Comparison of ENCODE assay signal across 17 cellular contexts in the genomic region with DNA sequence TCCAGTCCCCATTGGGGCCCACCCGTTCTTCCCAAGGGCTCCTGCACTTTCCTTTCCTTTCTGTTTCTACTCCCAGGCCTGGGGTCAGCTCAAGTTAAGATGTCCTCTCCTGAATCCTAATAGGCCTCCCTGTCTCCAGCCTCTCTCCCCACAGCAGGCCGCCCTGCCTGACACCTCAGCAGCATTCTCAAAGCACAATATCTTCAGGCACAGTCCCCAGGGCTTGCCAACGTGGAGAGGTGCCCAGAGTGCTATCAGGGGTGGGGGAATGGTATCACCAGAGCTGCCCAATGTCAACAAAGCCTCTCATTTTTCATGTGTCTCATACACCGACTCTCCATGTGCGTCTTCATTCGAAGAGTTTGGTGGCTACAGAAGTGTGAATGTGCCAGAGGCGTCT.
DNase-seq lines count a peak whose midpoint lies in the region; ATAC-seq and TF ChIP-seq lines count a peak whose summit lies in the region.
"Had no signal": no experiment of that assay in that cellular context is flagged by ENCODE, and none has a peak within 500 bp of the region (broad histone marks: within the 10 kb centered on the region; RNA-seq: fewer than 3 reads in every experiment).

No MANE protein-coding gene starts in this region.

- H3K4me1 Mint-ChIP-seq in WTC11 = peaks cover 91% of the 10 kb centered on the region
- peaks cover 33% of the 10 kb centered on the region for H3K4me1 Mint-ChIP-seq in neural progenitor cell

- DNase-seq in HL-60 (ENCODE audit: low read depth in 1 of 2, low spot score in 1 of 2) (no peak), WTC11 (ENCODE audit: low spot score) (no peak), right atrium auricular region (ENCODE audit: low spot score) (no peak), neural progenitor cell (ENCODE audit: low spot score) (no peak), NCI-H1417 (lab: John Stamatoyannopoulos, UW) (no peak), medulla oblongata (ENCODE audit: extremely low spot score) (no peak), SK-N-DZ (ENCODE audit: low spot score) (no peak), RPMI8226 (no peak)
- DNase-seq: activated naive CD8-positive, alpha-beta T cell treated with anti-CD3 and anti-CD28 coated beads for 36 hours; CD8-positive, alpha-beta T cell; DMS153; NCI-H2029; NCI-H510A treated with DMSO at 0.1 percent for 48 hours; stimulated activated naive CD4-positive, alpha-beta T cell had no signal

- peaks cover 0 to 27% of the 10 kb centered on the region in 2 donors for H3K4me1 ChIP-seq in right atrium auricular region
- H3K4me1 ChIP-seq in neural progenitor cell = peaks cover 27% of the 10 kb centered on the region
- H3K4me1 ChIP-seq: tibial nerve had no signal

- H3K27me3 ChIP-seq in HL-60 (ENCODE audit: insufficient read depth, poor library complexity, severe bottlenecking) (no peaks in the 10 kb centered on the region), right atrium auricular region (no peaks in the 10 kb centered on the region), neural progenitor cell (no peaks in the 10 kb centered on the region)
- H3K27me3 ChIP-seq: tibial nerve had no signal

- H3K27me3 Mint-ChIP-seq in WTC11 (ENCODE audit: low read depth) (no peaks in the 10 kb centered on the region), neural progenitor cell (ENCODE audit: insufficient read depth, low read depth) (no peaks in the 10 kb centered on the region)
- H3K27me3 Mint-ChIP-seq: activated naive CD8-positive, alpha-beta T cell treated with anti-CD3 and anti-CD28 coated beads for 36 hours had no signal

- peak; percentile 8 for ATAC-seq in WTC11
- ATAC-seq: CD8-positive, alpha-beta T cell had no signal

- no peaks in the 10 kb centered on the region for H3K9me3 Mint-ChIP-seq in WTC11
- no peaks in the 10 kb centered on the region for H3K9me3 Mint-ChIP-seq in neural progenitor cell
- H3K9me3 Mint-ChIP-seq: activated naive CD8-positive, alpha-beta T cell treated with anti-CD3 and anti-CD28 coated beads for 36 hours; activated T-helper 1 cell treated with anti-CD3 and anti-CD28 coated beads, Interleukin-12 subunit alpha, Interleukin-12 subunit beta, Interleukin-2, Interleukin-4 antibody, amounts not matched to agents 30 ng/mL and 10 ng/mL and 1 ng/mL, durations not matched to agents 14 hours and 24 hours and 36 hours; CD8-positive, alpha-beta T cell had no signal

- H3K4me3 ChIP-seq in HL-60 (replicated peaks; ENCODE audit: insufficient read depth, low read length) = no peak overlapping the region
- no peak overlapping the region for H3K4me3 ChIP-seq in right atrium auricular region
- no peak overlapping the region for H3K4me3 ChIP-seq in neural progenitor cell
- H3K4me3 ChIP-seq: lung, tibial nerve had no signal

- POLR2A ChIA-PET in WTC11 (lab: Charles Lee) = no interaction called here

- H3K4me3 Mint-ChIP-seq in WTC11 (peak overlapping the region; percentile 2), neural progenitor cell (no peak overlapping the region)
- H3K4me3 Mint-ChIP-seq: activated naive CD8-positive, alpha-beta T cell treated with anti-CD3 and anti-CD28 coated beads for 36 hours; activated T-helper 1 cell treated with anti-CD3 and anti-CD28 coated beads, Interleukin-12 subunit alpha, Interleukin-12 subunit beta, Interleukin-2, Interleukin-4 antibody, amounts not matched to agents 30 ng/mL and 10 ng/mL and 1 ng/mL, durations not matched to agents 14 hours and 24 hours and 36 hours; CD8-positive, alpha-beta T cell had no signal

- H3K27ac ChIP-seq in HL-60 (replicated peaks) = peak overlapping the region; percentile 63; the same call in 1 of the 2 replicates
- H3K27ac ChIP-seq in right atrium auricular region = peak overlapping the region; percentile 28 to 31
- no peak overlapping the region for H3K27ac ChIP-seq in neural progenitor cell
- H3K27ac ChIP-seq: tibial nerve had no signal

- H3K36me3 Mint-ChIP-seq in WTC11 = peaks cover 31% of the 10 kb centered on the region
- H3K36me3 Mint-ChIP-seq in neural progenitor cell = peaks cover 4% of the 10 kb centered on the region

- H2AFZ ChIP-seq in neural progenitor cell (replicated peaks) = no peak overlapping the region

- H3K36me3 ChIP-seq in right atrium auricular region = peaks cover 4% of the 10 kb centered on the region
- H3K36me3 ChIP-seq in neural progenitor cell = no peaks in the 10 kb centered on the region

- peak overlapping the region; percentile 47 for H3K4me2 ChIP-seq in neural progenitor cell

- H3F3A ChIP-seq in neural progenitor cell (ENCODE audit: low read depth) = peaks cover 12% of the 10 kb centered on the region

- H3K9me3 ChIP-seq in right atrium auricular region = no peaks in the 10 kb centered on the region
- H3K9me3 ChIP-seq in neural progenitor cell (ENCODE audit: low read depth) = no peaks in the 10 kb centered on the region
- H3K9me3 ChIP-seq: tibial nerve had no signal

- no peak for TF ChIP-seq CTCF in HL-60 (IDR thresholded peaks at IDR 0.05; ENCODE audit: insufficient read depth, low read length)
- TF ChIP-seq CTCF in WTC11 (IDR thresholded peaks at IDR 0.05) = no peak
- TF ChIP-seq CTCF in right atrium auricular region (IDR thresholded peaks at IDR 0.05) = no peak
- no peak for TF ChIP-seq CTCF in neural progenitor cell (IDR thresholded peaks at IDR 0.05)

- H4K20me1 ChIP-seq in neural progenitor cell (ENCODE audit: low read depth) = peaks cover 51% of the 10 kb centered on the region

- peak overlapping the region; percentile 96 for H3K27ac Mint-ChIP-seq in WTC11
- peak overlapping the region; percentile 44 for H3K27ac Mint-ChIP-seq in neural progenitor cell
- H3K27ac Mint-ChIP-seq: activated naive CD8-positive, alpha-beta T cell treated with anti-CD3 and anti-CD28 coated beads for 36 hours had no signal

- H3K79me2 ChIP-seq in neural progenitor cell (ENCODE audit: low read depth) = peaks cover 14% of the 10 kb centered on the region

- no peak overlapping the region for H3K9ac ChIP-seq in neural progenitor cell

- CTCF ChIA-PET in WTC11 (lab: Charles Lee) = no interaction called here

TF ChIP-seq in WTC11, 78 proteins besides CTCF, POLR2A, EP300 and RAD21:
- TF ChIP-seq, protein P1, sequence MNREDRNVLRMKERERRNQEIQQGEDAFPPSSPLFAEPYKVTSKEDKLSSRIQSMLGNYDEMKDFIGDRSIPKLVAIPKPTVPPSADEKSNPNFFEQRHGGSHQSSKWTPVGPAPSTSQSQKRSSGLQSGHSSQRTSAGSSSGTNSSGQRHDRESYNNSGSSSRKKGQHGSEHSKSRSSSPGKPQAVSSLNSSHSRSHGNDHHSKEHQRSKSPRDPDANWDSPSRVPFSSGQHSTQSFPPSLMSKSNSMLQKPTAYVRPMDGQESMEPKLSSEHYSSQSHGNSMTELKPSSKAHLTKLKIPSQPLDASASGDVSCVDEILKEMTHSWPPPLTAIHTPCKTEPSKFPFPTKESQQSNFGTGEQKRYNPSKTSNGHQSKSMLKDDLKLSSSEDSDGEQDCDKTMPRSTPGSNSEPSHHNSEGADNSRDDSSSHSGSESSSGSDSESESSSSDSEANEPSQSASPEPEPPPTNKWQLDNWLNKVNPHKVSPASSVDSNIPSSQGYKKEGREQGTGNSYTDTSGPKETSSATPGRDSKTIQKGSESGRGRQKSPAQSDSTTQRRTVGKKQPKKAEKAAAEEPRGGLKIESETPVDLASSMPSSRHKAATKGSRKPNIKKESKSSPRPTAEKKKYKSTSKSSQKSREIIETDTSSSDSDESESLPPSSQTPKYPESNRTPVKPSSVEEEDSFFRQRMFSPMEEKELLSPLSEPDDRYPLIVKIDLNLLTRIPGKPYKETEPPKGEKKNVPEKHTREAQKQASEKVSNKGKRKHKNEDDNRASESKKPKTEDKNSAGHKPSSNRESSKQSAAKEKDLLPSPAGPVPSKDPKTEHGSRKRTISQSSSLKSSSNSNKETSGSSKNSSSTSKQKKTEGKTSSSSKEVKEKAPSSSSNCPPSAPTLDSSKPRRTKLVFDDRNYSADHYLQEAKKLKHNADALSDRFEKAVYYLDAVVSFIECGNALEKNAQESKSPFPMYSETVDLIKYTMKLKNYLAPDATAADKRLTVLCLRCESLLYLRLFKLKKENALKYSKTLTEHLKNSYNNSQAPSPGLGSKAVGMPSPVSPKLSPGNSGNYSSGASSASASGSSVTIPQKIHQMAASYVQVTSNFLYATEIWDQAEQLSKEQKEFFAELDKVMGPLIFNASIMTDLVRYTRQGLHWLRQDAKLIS (CRISPR knock-in tag; IDR thresholded peaks at IDR 0.05; ENCODE audit: borderline replicate concordance) = 0 out of 2 replicates have a peak, but pooled peaks have one; percentile 1
- TF ChIP-seq NR2C2 (CRISPR knock-in tag; IDR thresholded peaks at IDR 0.05) = no peak
TF ChIP-seq in WTC11: peak in this region for 1.
